Comparison of ENCODE assay signal across 18 cellular contexts in genomic region chr2:71562518-71562917, GRCh38.
"Had no signal": no experiment of that assay in that cellular context is flagged by ENCODE, and none has a peak within 500 bp of the region (broad histone marks: within the 10 kb centered on the region; RNA-seq: fewer than 3 reads in every experiment).

No MANE protein-coding gene starts in this region.

- H3K27ac ChIP-seq: brain microvascular endothelial cell, epithelial cell of prostate, parathyroid adenoma, skin epidermis, transverse colon had no signal

- H3K4me3 Mint-ChIP-seq: activated naive CD8-positive, alpha-beta T cell treated with anti-CD3 and anti-CD28 coated beads for 36 hours; dendritic cell treated with granulocyte-macrophage colony-stimulating factor and Interleukin-4, amounts not matched to agents 40 ng/mL and 50 ng/mL, for 4 days; naive thymus-derived CD4-positive, alpha-beta T cell; stimulated activated naive B cell treated with anti-CD40 and anti-IgM and Interleukin-4, amounts not matched to agents 10 μg/mL and 1 μg/mL and 100 μg/mL, for 72 hours had no signal

- H3K4me1 Mint-ChIP-seq: activated naive CD8-positive, alpha-beta T cell treated with anti-CD3 and anti-CD28 coated beads for 36 hours; naive thymus-derived CD4-positive, alpha-beta T cell; stimulated activated naive B cell treated with anti-CD40 and anti-IgM and Interleukin-4, amounts not matched to agents 10 μg/mL and 1 μg/mL and 100 μg/mL, for 72 hours had no signal

- DNase-seq: activated CD4-positive, alpha-beta T cell treated with anti-CD3 and anti-CD28 coated beads, Interleukin-2, amount 50 U/mL, for 1 hour; activated CD8-positive, alpha-beta memory T cell treated with anti-CD3 and anti-CD28 coated beads for 24 hours; activated naive CD8-positive, alpha-beta T cell treated with anti-CD3 and anti-CD28 coated beads for 36 hours; amygdala; brain microvascular endothelial cell; effector memory CD4-positive, alpha-beta T cell; foreskin melanocyte; head of caudate nucleus; naive thymus-derived CD4-positive, alpha-beta T cell; stimulated activated CD4-positive, alpha-beta T cell treated with anti-CD3 and anti-CD28 coated beads, Interleukin-15, amount 100 ng/mL, for 24 hours; stimulated activated CD4-positive, alpha-beta T cell treated with anti-CD3 and anti-CD28 coated beads, Interleukin-4, amount 100 ng/mL, for 1 hour; stimulated activated naive B cell treated with anti-CD40 and anti-IgM and Interleukin-4, amounts not matched to agents 10 μg/mL and 1 μg/mL and 100 μg/mL, for 72 hours; transverse colon had no signal

- H3K9me3 ChIP-seq: transverse colon had no signal

- H3K27ac Mint-ChIP-seq: activated naive CD8-positive, alpha-beta T cell treated with anti-CD3 and anti-CD28 coated beads for 36 hours; dendritic cell treated with granulocyte-macrophage colony-stimulating factor and Interleukin-4, amounts not matched to agents 40 ng/mL and 50 ng/mL, for 4 days; naive thymus-derived CD4-positive, alpha-beta T cell; stimulated activated naive B cell treated with anti-CD40 and anti-IgM and Interleukin-4, amounts not matched to agents 10 μg/mL and 1 μg/mL and 100 μg/mL, for 72 hours had no signal

- H3K27me3 ChIP-seq: brain microvascular endothelial cell, transverse colon had no signal

- H3K36me3 Mint-ChIP-seq: activated naive CD8-positive, alpha-beta T cell treated with anti-CD3 and anti-CD28 coated beads for 36 hours; naive thymus-derived CD4-positive, alpha-beta T cell; stimulated activated naive B cell treated with anti-CD40 and anti-IgM and Interleukin-4, amounts not matched to agents 10 μg/mL and 1 μg/mL and 100 μg/mL, for 72 hours had no signal

- H3K4me3 ChIP-seq: lung, skin epidermis, transverse colon had no signal

- H3K27me3 Mint-ChIP-seq: activated naive CD8-positive, alpha-beta T cell treated with anti-CD3 and anti-CD28 coated beads for 36 hours; dendritic cell treated with granulocyte-macrophage colony-stimulating factor and Interleukin-4, amounts not matched to agents 40 ng/mL and 50 ng/mL, for 4 days had no signal

- H3K36me3 ChIP-seq: transverse colon had no signal

- ATAC-seq: naive thymus-derived CD4-positive, alpha-beta T cell; stimulated activated naive B cell treated with anti-CD40 and anti-IgM and Interleukin-4, amounts not matched to agents 10 μg/mL and 1 μg/mL and 100 μg/mL, for 72 hours had no signal

- H3K4me1 ChIP-seq: parathyroid adenoma, transverse colon had no signal

- H3K9me3 Mint-ChIP-seq: activated naive CD8-positive, alpha-beta T cell treated with anti-CD3 and anti-CD28 coated beads for 36 hours; dendritic cell treated with granulocyte-macrophage colony-stimulating factor and Interleukin-4, amounts not matched to agents 40 ng/mL and 50 ng/mL, for 4 days; naive thymus-derived CD4-positive, alpha-beta T cell; stimulated activated naive B cell treated with anti-CD40 and anti-IgM and Interleukin-4, amounts not matched to agents 10 μg/mL and 1 μg/mL and 100 μg/mL, for 72 hours had no signal
